1 cellular context compared by ENCODE assay signal in genomic region chr20:50507745-50508144, GRCh38.
TF ChIP-seq lines count a peak whose summit lies in the region.

No MANE protein-coding gene starts in this region.

TF ChIP-seq in K562, 482 proteins besides CTCF, POLR2A, EP300 and RAD21:
- TF ChIP-seq BCOR (IDR thresholded peaks at IDR 0.05) (peak; percentile 24; the same call in 1 of the 2 replicates), ZNF121 (CRISPR knock-in tag; conservative IDR thresholded peaks at IDR 0.05) (peak; percentile 82)
